ENCODE assay signal across 24 cellular contexts in genomic region chr12:42810006-42810405, GRCh38.
DNase-seq lines count a peak whose midpoint lies in the region; ATAC-seq, FAIRE-seq and TF ChIP-seq lines count a peak whose summit lies in the region.
"Had no signal": no experiment of that assay in that cellular context is flagged by ENCODE, and none has a peak within 500 bp of the region (broad histone marks: within the 10 kb centered on the region; RNA-seq: fewer than 3 reads in every experiment).

No MANE protein-coding gene starts in this region.

- H3K36me3 Mint-ChIP-seq in astrocyte (ENCODE audit: low read depth, unreplicated experiment): peaks cover 2% of the 10 kb centered on the region
- H3K36me3 Mint-ChIP-seq in natural killer cell treated with Interleukin-12 subunit alpha and Interleukin-12 subunit beta and Interleukin-15 and Interleukin-18, amount 100 ng/mL, for 72 hours: no peaks in the 10 kb centered on the region
- H3K36me3 Mint-ChIP-seq: CD8-positive, alpha-beta memory T cell had no signal

- BruUV-seq in IMR-90 (replicated peaks; lab: Mats Ljungman, UMichigan): no TSS peak

- H3K27ac Mint-ChIP-seq in astrocyte (ENCODE audit: unreplicated experiment): peak overlapping the region; percentile 94
- H3K27ac Mint-ChIP-seq in natural killer cell treated with Interleukin-12 subunit alpha and Interleukin-12 subunit beta and Interleukin-15 and Interleukin-18, amount 100 ng/mL, for 72 hours: no peak overlapping the region
- H3K27ac Mint-ChIP-seq: activated T-cell treated with anti-CD3 and anti-CD28 coated beads, Interleukin-2, amount 50 U/mL, for 24 hours; CD8-positive, alpha-beta memory T cell; dendritic cell treated with granulocyte-macrophage colony-stimulating factor and Interleukin-4, amounts not matched to agents 40 ng/mL and 50 ng/mL, for 4 days had no signal

- H3K4me3 Mint-ChIP-seq in astrocyte (ENCODE audit: unreplicated experiment): no peak overlapping the region
- no peak overlapping the region for H3K4me3 Mint-ChIP-seq in natural killer cell treated with Interleukin-12 subunit alpha and Interleukin-12 subunit beta and Interleukin-15 and Interleukin-18, amount 100 ng/mL, for 72 hours
- H3K4me3 Mint-ChIP-seq: activated T-cell treated with anti-CD3 and anti-CD28 coated beads, Interleukin-2, amount 50 U/mL, for 24 hours; CD8-positive, alpha-beta memory T cell; dendritic cell treated with granulocyte-macrophage colony-stimulating factor and Interleukin-4, amounts not matched to agents 40 ng/mL and 50 ng/mL, for 4 days had no signal

- FAIRE-seq in astrocyte (lab: Jason Lieb, UNC): no peak
- FAIRE-seq in D721Med (lab: Jason Lieb, UNC): no peak
- FAIRE-seq: bronchial epithelial cell, GM12878, H54, HTR-8/SVneo, islet of Langerhans had no signal

- TF ChIP-seq POLR2A in IMR-90 (IDR thresholded peaks at IDR 0.05; ENCODE audit: low read depth, low read length): no peak

- H3K9ac ChIP-seq in IMR-90 (ENCODE audit: low read depth, low read length) (no peak overlapping the region), astrocyte (ENCODE audit: low read length) (no peak overlapping the region), mesendoderm (ENCODE audit: low read length) (no peak overlapping the region)

- DNase-seq in EH (ENCODE audit: low read depth): peak; percentile 64
- DNase-seq in IMR-90: no peak
- DNase-seq in astrocyte (ENCODE audit: low read depth): peak; percentile 67
- no peak for DNase-seq in mesendoderm
- DNase-seq in natural killer cell treated with Interleukin-12 subunit alpha and Interleukin-12 subunit beta and Interleukin-15 and Interleukin-18, amount 100 ng/mL, for 72 hours (ENCODE audit: low spot score): no peak
- no peak for DNase-seq in D721Med (ENCODE audit: insufficient read length, low spot score)
- DNase-seq: activated CD4-positive, alpha-beta T cell treated with anti-CD3 and anti-CD28 coated beads for 48 hours; activated T-cell treated with anti-CD3 and anti-CD28 coated beads, Interleukin-2, amount 50 U/mL, for 24 hours; AML-193; CD8-positive, alpha-beta memory T cell; gastrocnemius medialis; NCI-H187; NCI-H446 treated with DMSO at 0.1 percent for 48 hours; Peyer's patch; T-helper 2 cell had no signal

- peak overlapping the region; percentile 77 for H2BK20ac ChIP-seq in IMR-90 (ENCODE audit: low read depth, low read length)

- no peak for TF ChIP-seq RAD21 in IMR-90 (IDR thresholded peaks at IDR 0.05; ENCODE audit: low read length)

- H3K9me3 Mint-ChIP-seq in astrocyte (ENCODE audit: unreplicated experiment): no peaks in the 10 kb centered on the region
- peaks cover 10% of the 10 kb centered on the region for H3K9me3 Mint-ChIP-seq in natural killer cell treated with Interleukin-12 subunit alpha and Interleukin-12 subunit beta and Interleukin-15 and Interleukin-18, amount 100 ng/mL, for 72 hours
- H3K9me3 Mint-ChIP-seq: activated T-cell treated with anti-CD3 and anti-CD28 coated beads, Interleukin-2, amount 50 U/mL, for 24 hours; dendritic cell treated with granulocyte-macrophage colony-stimulating factor and Interleukin-4, amounts not matched to agents 40 ng/mL and 50 ng/mL, for 4 days had no signal

- no peak overlapping the region for H3K23ac ChIP-seq in IMR-90 (ENCODE audit: low read depth, low read length)
- no peak overlapping the region for H3K23ac ChIP-seq in mesendoderm (ENCODE audit: low read length)

- no peaks in the 10 kb centered on the region for H3K9me3 ChIP-seq in IMR-90 (ENCODE audit: control insufficient read depth, insufficient read depth, low read length)
- no peaks in the 10 kb centered on the region for H3K9me3 ChIP-seq in astrocyte (ENCODE audit: insufficient read depth, low read depth, low read length)
- H3K9me3 ChIP-seq: gastrocnemius medialis, neutrophil, Peyer's patch had no signal

- H2AK9ac ChIP-seq in IMR-90 (replicated peaks; ENCODE audit: low read depth, low read length, poor library complexity): no peak overlapping the region

- no peak for TF ChIP-seq CTCF in IMR-90 (conservative IDR thresholded peaks at IDR 0.05; ENCODE audit: low read depth, low read length)
- TF ChIP-seq CTCF in astrocyte (IDR thresholded peaks at IDR 0.05; ENCODE audit: insufficient read depth, low read depth, low read length): no peak
- no peak for TF ChIP-seq CTCF in D721Med (IDR thresholded peaks at IDR 0.05; ENCODE audit: insufficient read depth, missing control alignments)

- H3K4me2 ChIP-seq in IMR-90 (ENCODE audit: low read depth, low read length) (no peak overlapping the region), astrocyte (ENCODE audit: low read length) (no peak overlapping the region), mesendoderm (ENCODE audit: low read length) (no peak overlapping the region)

- H3K79me1 ChIP-seq in IMR-90 (ENCODE audit: low read depth in 1 of 2, low read length in 2 of 2) (no peaks in the 10 kb centered on the region), mesendoderm (ENCODE audit: low read length) (no peaks in the 10 kb centered on the region)

- no peak overlapping the region for H3K56ac ChIP-seq in IMR-90 (ENCODE audit: extremely low read depth, insufficient read depth, low read length)
- H3K56ac ChIP-seq in mesendoderm (ENCODE audit: low read length): peak overlapping the region; percentile 36

- H3K4me1 Mint-ChIP-seq in astrocyte (ENCODE audit: low read depth, unreplicated experiment): peaks cover 57% of the 10 kb centered on the region
- H3K4me1 Mint-ChIP-seq in natural killer cell treated with Interleukin-12 subunit alpha and Interleukin-12 subunit beta and Interleukin-15 and Interleukin-18, amount 100 ng/mL, for 72 hours (ENCODE audit: low read depth in 2 of 2): no peaks in the 10 kb centered on the region
- H3K4me1 Mint-ChIP-seq: CD8-positive, alpha-beta memory T cell had no signal

- H4K20me1 ChIP-seq in IMR-90 (ENCODE audit: insufficient read depth, low read length) (no peaks in the 10 kb centered on the region), astrocyte (ENCODE audit: insufficient read depth, low read length) (no peaks in the 10 kb centered on the region)

- CTCF ChIA-PET in IMR-90 (lab: Yijun Ruan, JAX): interaction anchor here (0.6 to 0.7 kb wide), 2 partner anchors 11 to 319 kb away, joined by 3 to 5 read pairs; no protein-coding TSS in a partner anchor

- H4K5ac ChIP-seq in IMR-90 (ENCODE audit: low read depth, low read length) (no peak overlapping the region), mesendoderm (ENCODE audit: low read length) (no peak overlapping the region)

- in situ Hi-C loops in IMR-90 (cut with MboI; ENCODE audit: low sequenced_read_pairs): no loop called here

- H2BK15ac ChIP-seq in IMR-90 (ENCODE audit: low read depth, low read length) (peak overlapping the region; percentile 12; the same call in 1 of the 3 replicates), mesendoderm (replicated peaks; ENCODE audit: low read depth) (no peak overlapping the region)

- H2BK120ac ChIP-seq in IMR-90 (ENCODE audit: low read depth, low read length): peak overlapping the region; percentile 64
- no peak overlapping the region for H2BK120ac ChIP-seq in mesendoderm (ENCODE audit: low read depth, low read length)

- H3K14ac ChIP-seq in IMR-90 (replicated peaks; ENCODE audit: low read depth, low read length): no peak overlapping the region

- H2AK5ac ChIP-seq in IMR-90 (ENCODE audit: low read depth, low read length) (peak overlapping the region; percentile 48; the same call in 1 of the 2 replicates), mesendoderm (ENCODE audit: low read length) (no peak overlapping the region)

- H2AFZ ChIP-seq in IMR-90 (replicated peaks; ENCODE audit: low read length, poor library complexity): no peak overlapping the region
- no peak overlapping the region for H2AFZ ChIP-seq in astrocyte (ENCODE audit: low read depth, low read length)

- intact Hi-C loops in IMR-90 (cut with micrococcal nuclease): no loop called here

- H3K9me1 ChIP-seq in IMR-90 (ENCODE audit: insufficient read depth, low read length): no peaks in the 10 kb centered on the region

- no peak overlapping the region for H3K18ac ChIP-seq in IMR-90 (ENCODE audit: low read depth, low read length)
- H3K18ac ChIP-seq in mesendoderm (ENCODE audit: low read length): peak overlapping the region; percentile 80

- H3K4me3 ChIP-seq in IMR-90 (ENCODE audit: insufficient read depth, low read depth, low read length): no peak overlapping the region
- no peak overlapping the region for H3K4me3 ChIP-seq in astrocyte (ENCODE audit: insufficient read depth, low read depth, low read length)
- H3K4me3 ChIP-seq in mesendoderm (ENCODE audit: low read length): no peak overlapping the region
- H3K4me3 ChIP-seq: gastrocnemius medialis, GM12878, Peyer's patch had no signal

- H3K4ac ChIP-seq in IMR-90 (ENCODE audit: low read depth, low read length): peak overlapping the region; percentile 47
- H3K4ac ChIP-seq in mesendoderm (ENCODE audit: low read depth, low read length): peak overlapping the region; percentile 31

- H4K8ac ChIP-seq in IMR-90 (ENCODE audit: low read depth in 2 of 2, low read length in 2 of 2) (peak overlapping the region in 1 of 2 experiments; percentile 29; a peak in 2 of 4 replicates), mesendoderm (ENCODE audit: low read depth, low read length) (no peak overlapping the region)

- peak overlapping the region; percentile 9 for H2BK5ac ChIP-seq in IMR-90 (ENCODE audit: low read depth, low read length, poor library complexity, severe bottlenecking)
- no peak overlapping the region for H2BK5ac ChIP-seq in mesendoderm (ENCODE audit: low read length)

- no peak; the same call in 1 of the 2 replicates for ATAC-seq in IMR-90 (ENCODE audit: low read depth)
- no peak for ATAC-seq in natural killer cell treated with Interleukin-12 subunit alpha and Interleukin-12 subunit beta and Interleukin-15 and Interleukin-18, amount 100 ng/mL, for 72 hours
- ATAC-seq in HG02885 (IDR thresholded peaks at IDR 0.05; ENCODE audit: poor library complexity, unreplicated experiment): no peak
- ATAC-seq in GM18858 (IDR thresholded peaks at IDR 0.05; ENCODE audit: unreplicated experiment): no peak
- ATAC-seq: gastrocnemius medialis, GM12878 had no signal

- POLR2A ChIA-PET in IMR-90 (lab: Charles Lee; ENCODE audit: unreplicated experiment): no interaction called here

- WGBS in IMR-90 (ENCODE audit: extremely low coverage in 2 of 2, insufficient read length in 1 of 2), 2 experiments: no CpG with 5 or more reads among the region's 3 CpGs
- no CpG with 5 or more reads among the region's 3 CpGs for WGBS in mesendoderm (ENCODE audit: extremely low coverage, insufficient coverage, low lambda C conversion rate)

- no peak overlapping the region for H3K27ac ChIP-seq in IMR-90 (ENCODE audit: insufficient read depth, low read length)
- H3K27ac ChIP-seq in astrocyte (ENCODE audit: low read depth, low read length): peak overlapping the region; percentile 2
- H3K27ac ChIP-seq in mesendoderm (ENCODE audit: low read depth, low read length): no peak overlapping the region
- H3K27ac ChIP-seq: gastrocnemius medialis, neutrophil, Peyer's patch had no signal

- H3K36me3 ChIP-seq in IMR-90 (ENCODE audit: control insufficient read depth, insufficient read depth, low read length): no peaks in the 10 kb centered on the region
- H3K36me3 ChIP-seq in astrocyte (ENCODE audit: insufficient read depth, low read length): no peaks in the 10 kb centered on the region
- H3K36me3 ChIP-seq in mesendoderm (ENCODE audit: control insufficient read depth, insufficient read depth, low read length): no peaks in the 10 kb centered on the region
- H3K36me3 ChIP-seq: gastrocnemius medialis, neutrophil, Peyer's patch had no signal

- H4K91ac ChIP-seq in IMR-90 (ENCODE audit: insufficient read depth, low read depth, low read length): peak overlapping the region; percentile 35

- dilution Hi-C loops in IMR-90 (cut with HindIII; ENCODE audit: low sequenced_read_pairs, unreplicated experiment): no loop called here

- H3K4me1 ChIP-seq in IMR-90 (ENCODE audit: control insufficient read depth, insufficient read depth, low read length) (peaks cover 4% of the 10 kb centered on the region), astrocyte (ENCODE audit: insufficient read depth, low read length) (peaks cover 12% of the 10 kb centered on the region), mesendoderm (ENCODE audit: control insufficient read depth, low read depth, low read length) (peaks cover 6% of the 10 kb centered on the region)
- H3K4me1 ChIP-seq: gastrocnemius medialis, Peyer's patch had no signal

- no peaks in the 10 kb centered on the region for H3K27me3 ChIP-seq in IMR-90 (ENCODE audit: control insufficient read depth, insufficient read depth, low read length)
- H3K27me3 ChIP-seq in astrocyte (ENCODE audit: insufficient read depth, low read length): no peaks in the 10 kb centered on the region
- no peaks in the 10 kb centered on the region for H3K27me3 ChIP-seq in mesendoderm (ENCODE audit: insufficient read depth, low read length, poor library complexity)
- H3K27me3 ChIP-seq: gastrocnemius medialis, neutrophil, Peyer's patch had no signal

- H3K79me2 ChIP-seq in astrocyte (ENCODE audit: insufficient read depth, low read length): no peaks in the 10 kb centered on the region
- no peaks in the 10 kb centered on the region for H3K79me2 ChIP-seq in mesendoderm (ENCODE audit: control insufficient read depth, insufficient read depth, low read length)

- H3K27me3 Mint-ChIP-seq in astrocyte (ENCODE audit: low read depth, unreplicated experiment): peaks cover 2% of the 10 kb centered on the region
- no peaks in the 10 kb centered on the region for H3K27me3 Mint-ChIP-seq in natural killer cell treated with Interleukin-12 subunit alpha and Interleukin-12 subunit beta and Interleukin-15 and Interleukin-18, amount 100 ng/mL, for 72 hours
- H3K27me3 Mint-ChIP-seq: activated T-cell treated with anti-CD3 and anti-CD28 coated beads, Interleukin-2, amount 50 U/mL, for 24 hours; dendritic cell treated with granulocyte-macrophage colony-stimulating factor and Interleukin-4, amounts not matched to agents 40 ng/mL and 50 ng/mL, for 4 days had no signal

Comparison
In these comparisons a context has a peak if more than half of its experiments do, and no peak if none do; other contexts are left out.
1. DNase-seq: peak in EH (single experiment) and astrocyte (single experiment); none in IMR-90 (single experiment), mesendoderm (single experiment), natural killer cell treated with Interleukin-12 subunit alpha and Interleukin-12 subunit beta and Interleukin-15 and Interleukin-18, amount 100 ng/mL, for 72 hours (single experiment) and D721Med (single experiment).